In genomic region chr22:19976671-19977070, GRCh38 we compare ENCODE assay signal across 19 cellular contexts. TPM values are rescaled to one million over a fixed set of nuclear protein-coding genes. Genes with fewer than 3 reads are reported as not detected.
DNase-seq lines count a peak whose midpoint lies in the region; ATAC-seq, FAIRE-seq and TF ChIP-seq lines count a peak whose summit lies in the region.
"Had no signal": no experiment of that assay in that cellular context is flagged by ENCODE, and none has a peak within 500 bp of the region (broad histone marks: within the 10 kb centered on the region; RNA-seq: fewer than 3 reads in every experiment).

No MANE protein-coding gene starts in this region.

- no peak overlapping the region for H3K4me3 Mint-ChIP-seq in activated CD4-positive, alpha-beta T cell treated with anti-CD3 and anti-CD28 coated beads for 36 hours
- H3K4me3 Mint-ChIP-seq: CD14-positive monocyte; CD4-positive, alpha-beta memory T cell; IgD-negative memory B cell had no signal

- H2AFZ ChIP-seq in K562 (ENCODE audit: low read depth, low read length) (no peak overlapping the region), neuronal stem cell (ENCODE audit: low read length) (no peak overlapping the region)

- no peaks in the 10 kb centered on the region for H3K9me3 Mint-ChIP-seq in activated CD4-positive, alpha-beta T cell treated with anti-CD3 and anti-CD28 coated beads for 36 hours (ENCODE audit: low read depth)
- H3K9me3 Mint-ChIP-seq: CD14-positive monocyte; CD4-positive, alpha-beta memory T cell; H9; IgD-negative memory B cell had no signal

- H3K36me3 ChIP-seq in K562 (ENCODE audit: control insufficient read depth, insufficient read depth, low read length) (peaks cover 42% of the 10 kb centered on the region; the same call in 2 of the 3 replicates), neuronal stem cell (replicated peaks in 1 of 2; ENCODE audit: control insufficient read depth in 2 of 2, insufficient read depth in 2 of 2, low read length in 2 of 2) (peaks cover 58 to 91% of the 10 kb centered on the region in 2 donors)

- H3K4me3 ChIP-seq in K562 = no peak overlapping the region
- no peak overlapping the region for H3K4me3 ChIP-seq in neuronal stem cell (ENCODE audit: low read length in 2 of 2)
- H3K4me3 ChIP-seq: A549, GM12878 had no signal

- H3K14ac ChIP-seq in neuronal stem cell (ENCODE audit: low read length) = no peak overlapping the region

- H3K27ac Mint-ChIP-seq in activated CD4-positive, alpha-beta T cell treated with anti-CD3 and anti-CD28 coated beads for 36 hours = peak overlapping the region; percentile 17
- H3K27ac Mint-ChIP-seq: IgD-negative memory B cell had no signal

- peak overlapping the region; percentile 68 for H3K23ac ChIP-seq in neuronal stem cell (ENCODE audit: low read depth, low read length, poor library complexity)

- H4K8ac ChIP-seq in neuronal stem cell (ENCODE audit: low read depth, low read length) = no peak overlapping the region

- H3K79me2 ChIP-seq in K562 (ENCODE audit: control insufficient read depth, insufficient read depth, low read length) = no peaks in the 10 kb centered on the region

- intact Hi-C loops in activated CD4-positive, alpha-beta T cell treated with anti-CD3 and anti-CD28 coated beads for 36 hours (cut with DNase I, micrococcal nuclease) = loop anchor here in 1 of 2 experiments (10.0 kb wide), 1 partner anchor 318 kb away; no protein-coding TSS in a partner anchor
- intact Hi-C loops in K562 (cut with micrococcal nuclease) = loop anchor here (10.0 kb wide), 2 partner anchors 258 to 318 kb away; no protein-coding TSS in a partner anchor

- peak overlapping the region; percentile 4 for H2BK15ac ChIP-seq in neuronal stem cell (ENCODE audit: low read length)

- no peaks in the 10 kb centered on the region for H3K27me3 Mint-ChIP-seq in activated CD4-positive, alpha-beta T cell treated with anti-CD3 and anti-CD28 coated beads for 36 hours
- H3K27me3 Mint-ChIP-seq: CD4-positive, alpha-beta memory T cell; IgD-negative memory B cell had no signal

- H3K4me1 Mint-ChIP-seq in activated CD4-positive, alpha-beta T cell treated with anti-CD3 and anti-CD28 coated beads for 36 hours = peaks cover 6% of the 10 kb centered on the region

- H3K9me3 ChIP-seq in K562 (replicated peaks; ENCODE audit: control insufficient read depth, insufficient read depth, low read depth, low read length) (no peaks in the 10 kb centered on the region), neuronal stem cell (replicated peaks in 1 of 2; ENCODE audit: control insufficient read depth in 2 of 2, insufficient read depth in 1 of 2, low read depth in 1 of 2, low read length in 2 of 2) (no peaks in the 10 kb centered on the region)
- H3K9me3 ChIP-seq: A549 had no signal

- no peak overlapping the region for H2BK12ac ChIP-seq in neuronal stem cell (ENCODE audit: low read length)

- no peak overlapping the region for H2BK5ac ChIP-seq in neuronal stem cell (ENCODE audit: low read length)

- WGBS in K562 (ENCODE audit: insufficient coverage, low coverage, missing lambda C conversion rate) = 79% methylated on average over 3 of the region's 3 CpGs
- no CpG with 5 or more reads among the region's 3 CpGs for WGBS in neuronal stem cell (ENCODE audit: extremely low coverage in 2 of 2, insufficient read length in 2 of 2, insufficient replicate concordance in 1 of 2), 2 donors

- peaks cover 1% of the 10 kb centered on the region for H3K36me3 Mint-ChIP-seq in activated CD4-positive, alpha-beta T cell treated with anti-CD3 and anti-CD28 coated beads for 36 hours (ENCODE audit: low read depth)
- H3K36me3 Mint-ChIP-seq: CD14-positive monocyte; CD4-positive, alpha-beta memory T cell had no signal

- no TSS peak for BruUV-seq in K562 (replicated peaks; lab: Mats Ljungman, UMichigan)

- H2BK120ac ChIP-seq in neuronal stem cell (ENCODE audit: low read depth, low read length) = no peak overlapping the region

- no peak overlapping the region for H3K27ac ChIP-seq in K562 (ENCODE audit: extremely low read depth, low read depth, low read length)
- no peak overlapping the region for H3K27ac ChIP-seq in neuronal stem cell (replicated peaks; ENCODE audit: low read length)
- H3K27ac ChIP-seq: A549 had no signal

- TF ChIP-seq EP300 in K562 (IDR thresholded peaks at IDR 0.05; ENCODE audit: low read length) = no peak

- no peak for TF ChIP-seq RAD21 in K562 (CRISPR knock-in tag; conservative IDR thresholded peaks at IDR 0.05 in 1 of 2, IDR thresholded peaks at IDR 0.05 in 1 of 2)

- peaks cover 3% of the 10 kb centered on the region for H3K79me1 ChIP-seq in neuronal stem cell (ENCODE audit: low read depth, low read length)

- H3K4me2 ChIP-seq in K562 (ENCODE audit: insufficient read depth, low read length) = no peak overlapping the region
- no peak overlapping the region for H3K4me2 ChIP-seq in neuronal stem cell (ENCODE audit: insufficient read depth, low read length, poor library complexity, severe bottlenecking)
- H3K4me2 ChIP-seq: A549 had no signal

- H3K27me3 ChIP-seq in K562 (ENCODE audit: control insufficient read depth in 2 of 2, insufficient read depth in 2 of 2, low read length in 2 of 2) (no peaks in the 10 kb centered on the region), neuronal stem cell (ENCODE audit: control insufficient read depth in 3 of 3, insufficient read depth in 3 of 3, low read depth in 1 of 3, low read length in 3 of 3) (no peaks in the 10 kb centered on the region)

- no peak for FAIRE-seq in K562 (lab: Jason Lieb, UNC)
- FAIRE-seq: A549, GM12878, HepG2 had no signal

- CTCF ChIA-PET in activated CD4-positive, alpha-beta T cell treated with anti-CD3 and anti-CD28 coated beads for 36 hours (lab: Charles Lee) = no interaction called here
- CTCF ChIA-PET in K562 (lab: Yijun Ruan, JAX; ENCODE audit: low intra/inter-chr PET ratio) = no interaction called here
- CTCF ChIA-PET in HEK293T (lab: Yijun Ruan, JAX) = no interaction called here

- H3K4me1 ChIP-seq in K562 (replicated peaks in 1 of 2; ENCODE audit: control insufficient read depth in 2 of 2, insufficient read depth in 2 of 2, low read length in 2 of 2) = peaks cover 18 to 86% of the 10 kb centered on the region in 2 experiments
- H3K4me1 ChIP-seq in neuronal stem cell (ENCODE audit: control insufficient read depth in 2 of 2, insufficient read depth in 1 of 2, low read depth in 1 of 2, low read length in 2 of 2) = peaks cover 12 to 17% of the 10 kb centered on the region in 2 donors

- H2AK5ac ChIP-seq in neuronal stem cell (ENCODE audit: low read depth, low read length) = no peak overlapping the region

- TF ChIP-seq POLR2A in K562 (conservative IDR thresholded peaks at IDR 0.05) = no peak

- DNase-seq in activated CD4-positive, alpha-beta T cell treated with anti-CD3 and anti-CD28 coated beads for 36 hours = no peak
- no peak for DNase-seq in activated CD4-positive, alpha-beta T cell treated with anti-CD3 and anti-CD28 coated beads for 1 hour
- DNase-seq in K562 (ENCODE audit: extremely low read depth in 1 of 4, low spot score in 3 of 4) = no peak
- DNase-seq in neuronal stem cell (ENCODE audit: low spot score) = no peak
- DNase-seq in HEK293T (ENCODE audit: extremely low spot score) = no peak
- no peak for DNase-seq in middle frontal gyrus (ENCODE audit: extremely low spot score, low spot score)
- DNase-seq: AML-193; CD4-positive, alpha-beta memory T cell; DMS153; DMS79 treated with DMSO at 0.1 percent for 48 hours; GOT3; H9; KG1 had no signal

- TF ChIP-seq CTCF in K562 (IDR thresholded peaks at IDR 0.05 in 2 of 3, conservative IDR thresholded peaks at IDR 0.05 in 1 of 3; ENCODE audit: insufficient read depth in 2 of 3, low read depth in 1 of 3, low read length in 3 of 3) = no peak

- POLR2A ChIA-PET in activated CD4-positive, alpha-beta T cell treated with anti-CD3 and anti-CD28 coated beads for 36 hours (lab: Charles Lee) = no interaction called here
- POLR2A ChIA-PET in K562 (lab: Yijun Ruan, JAX) = interaction anchor here (1.0 to 2.2 kb wide), 3 partner anchors 12 to 94 kb away, joined by 4 to 10 read pairs (median 4); no protein-coding TSS in a partner anchor
- POLR2A ChIA-PET in HEK293T (lab: Yijun Ruan, JAX) = no interaction called here

- no peak for ATAC-seq in activated CD4-positive, alpha-beta T cell treated with anti-CD3 and anti-CD28 coated beads for 36 hours
- ATAC-seq in K562 (no peak), HG02610 (IDR thresholded peaks at IDR 0.05; ENCODE audit: unreplicated experiment) (no peak)
- ATAC-seq: A549, GM12878, HepG2 had no signal

- no peak overlapping the region for H3K4ac ChIP-seq in neuronal stem cell (ENCODE audit: low read length)

- in situ Hi-C loops in K562 (cut with MboI) = no loop called here

- no peak overlapping the region for H4K91ac ChIP-seq in neuronal stem cell (ENCODE audit: low read depth, low read length, poor library complexity)

- H3K9me1 ChIP-seq in K562 (ENCODE audit: control insufficient read depth, insufficient read depth, low read length) = peaks cover 25% of the 10 kb centered on the region

- no peak overlapping the region for H3K9ac ChIP-seq in K562 (ENCODE audit: insufficient read depth in 1 of 2, low read depth in 2 of 2, low read length in 2 of 2)
- H3K9ac ChIP-seq in neuronal stem cell (ENCODE audit: low read depth, low read length, poor library complexity) = no peak overlapping the region

- no peak overlapping the region for H3K18ac ChIP-seq in neuronal stem cell (ENCODE audit: low read length)

- H4K20me1 ChIP-seq in K562 (replicated peaks; ENCODE audit: control insufficient read depth, insufficient read depth, low read length) = peaks cover 23% of the 10 kb centered on the region

RNA-seq across cellular contexts. Expression of gene TXNRD2, which starts 35.1 kb away (rescaled TPM):
- 10 to 100 TPM; 24.1 to 25.3 TPM for total RNA-seq in activated CD4-positive, alpha-beta T cell treated with anti-CD3 and anti-CD28 coated beads for 36 hours
- 156 and 367 TPM in 2 replicates for total RNA-seq in K562 (2011; cell fraction: chromatin; rRNA removed; ENCODE audit: low replicate concordance)
- 176 and 216 TPM in 2 replicates for total RNA-seq in K562 (2011; cell fraction: nucleolus; rRNA removed)
- 160 and 165 TPM in 2 replicates for total RNA-seq in K562 (2011; cell fraction: nucleoplasm; rRNA removed)
- total RNA-seq in K562 (2014; rRNA removed) (49.4 and 60.7 TPM in 2 replicates), K562 (2014; rRNA removed; fragmentation: Illumina TruSeq; extraction: Trizol) (25.1 and 32.6 TPM in 2 replicates), K562 (2015; rRNA removed; fragmentation: Illumina TruSeq; extraction: Trizol) (45.9 and 50.4 TPM in 2 replicates), K562 (2021) (78.2 and 80.2 TPM in 2 replicates)
- polyA plus RNA-seq in K562 (2011; rRNA removed) (50.2 and 93.6 TPM in 2 replicates), K562 (2014; fragmentation: Illumina TruSeq; extraction: Trizol) (45.0 and 66.1 TPM in 2 replicates), K562 (2014; fragmentation: Nextera tagmentation; extraction: Ambion mirVana) (1 to 10 TPM; 3.3 to 4.4 TPM), K562 (2014; rRNA removed) (52.5 and 57.0 TPM in 2 replicates)
- polyA plus RNA-seq in K562 (2011; cell fraction: cytosol; rRNA removed) = 84.2 and 98.0 TPM in 2 replicates
- polyA plus RNA-seq in K562 (2011; cell fraction: nucleus; rRNA removed) = 148 and 181 TPM in 2 replicates
- polyA plus RNA-seq in K562 (2012) = 83.1 and 83.5 TPM in 2 replicates
- 44.4 and 47.5 TPM in 2 replicates for polyA minus RNA-seq in K562 (2011; rRNA and poly(A)+ RNA removed)
- 55.3 and 75.6 TPM in 2 replicates for polyA minus RNA-seq in K562 (2011; cell fraction: cytosol; rRNA and poly(A)+ RNA removed)
- 57.4 and 103 TPM in 2 replicates for polyA minus RNA-seq in K562 (2011; cell fraction: nucleus; rRNA and poly(A)+ RNA removed)
- 16.7 TPM for polyA plus RNA-seq in neuronal stem cell (2013, experiment 1 of 2)
- 17.7 TPM for polyA plus RNA-seq in neuronal stem cell (2013, experiment 2 of 2)

RNA-seq across cellular contexts. Expression of gene COMT, which starts 35.1 kb away (rescaled TPM):
- total RNA-seq in activated CD4-positive, alpha-beta T cell treated with anti-CD3 and anti-CD28 coated beads for 36 hours = 10 to 100 TPM; 63.5 to 78.5 TPM
- 125 and 360 TPM in 2 replicates for total RNA-seq in K562 (2011; cell fraction: chromatin; rRNA removed; ENCODE audit: low replicate concordance)
- total RNA-seq in K562 (2011; cell fraction: nucleolus; rRNA removed) = 500 and 649 TPM in 2 replicates
- 301 and 358 TPM in 2 replicates for total RNA-seq in K562 (2011; cell fraction: nucleoplasm; rRNA removed)
- 334 and 497 TPM in 2 replicates for total RNA-seq in K562 (2014; rRNA removed)
- 29.4 and 46.3 TPM in 2 replicates for total RNA-seq in K562 (2014; rRNA removed; fragmentation: Illumina TruSeq; extraction: Trizol)
- 155 and 156 TPM in 2 replicates for total RNA-seq in K562 (2015; rRNA removed; fragmentation: Illumina TruSeq; extraction: Trizol)
- 348 and 351 TPM in 2 replicates for total RNA-seq in K562 (2021)
- polyA plus RNA-seq in K562 (2011; rRNA removed) = 185 and 498 TPM in 2 replicates
- polyA plus RNA-seq in K562 (2011; cell fraction: cytosol; rRNA removed) = 652 and 657 TPM in 2 replicates
- polyA plus RNA-seq in K562 (2011; cell fraction: nucleus; rRNA removed) = 321 and 432 TPM in 2 replicates
- polyA plus RNA-seq in K562 (2012) = 279 and 699 TPM in 2 replicates
- polyA plus RNA-seq in K562 (2014; fragmentation: Illumina TruSeq; extraction: Trizol) = 108 and 305 TPM in 2 replicates
- 10 to 100 TPM; 12.5 to 39.6 TPM for polyA plus RNA-seq in K562 (2014; fragmentation: Nextera tagmentation; extraction: Ambion mirVana)
- 263 and 317 TPM in 2 replicates for polyA plus RNA-seq in K562 (2014; rRNA removed)
- polyA minus RNA-seq in K562 (2011; rRNA and poly(A)+ RNA removed) = 92.9 and 123 TPM in 2 replicates
- 148 and 344 TPM in 2 replicates for polyA minus RNA-seq in K562 (2011; cell fraction: cytosol; rRNA and poly(A)+ RNA removed)
- 63.8 and 154 TPM in 2 replicates for polyA minus RNA-seq in K562 (2011; cell fraction: nucleus; rRNA and poly(A)+ RNA removed)
- polyA plus RNA-seq in neuronal stem cell (2013, experiment 1 of 2) = 7.3 TPM
- 6.4 TPM for polyA plus RNA-seq in neuronal stem cell (2013, experiment 2 of 2)

RNA-seq across cellular contexts. Expression of gene ARVCF, which starts 40.0 kb away (rescaled TPM):
- 1 to 10 TPM; 1.3 to 2.1 TPM for total RNA-seq in activated CD4-positive, alpha-beta T cell treated with anti-CD3 and anti-CD28 coated beads for 36 hours
- 114 and 328 TPM in 2 replicates for total RNA-seq in K562 (2011; cell fraction: chromatin; rRNA removed; ENCODE audit: low replicate concordance)
- total RNA-seq in K562 (2011; cell fraction: nucleolus; rRNA removed) = 214 and 270 TPM in 2 replicates
- total RNA-seq in K562 (2011; cell fraction: nucleoplasm; rRNA removed) = 106 and 131 TPM in 2 replicates
- total RNA-seq in K562 (2014; rRNA removed) = 49.3 and 54.2 TPM in 2 replicates
- 2.2 and 4.5 TPM in 2 replicates for total RNA-seq in K562 (2014; rRNA removed; fragmentation: Illumina TruSeq; extraction: Trizol)
- total RNA-seq in K562 (2015; rRNA removed; fragmentation: Illumina TruSeq; extraction: Trizol) = 13.3 and 15.6 TPM in 2 replicates
- total RNA-seq in K562 (2021) = 46.5 and 50.6 TPM in 2 replicates
- polyA plus RNA-seq in K562 (2011; rRNA removed) = 35.2 and 71.6 TPM in 2 replicates
- polyA plus RNA-seq in K562 (2011; cell fraction: cytosol; rRNA removed) = 134 and 673 TPM in 2 replicates
- polyA plus RNA-seq in K562 (2011; cell fraction: nucleus; rRNA removed) = 407 and 424 TPM in 2 replicates
- 30.0 and 31.2 TPM in 2 replicates for polyA plus RNA-seq in K562 (2012)
- polyA plus RNA-seq in K562 (2014; fragmentation: Illumina TruSeq; extraction: Trizol) = 8.0 and 15.9 TPM in 2 replicates
- polyA plus RNA-seq in K562 (2014; fragmentation: Nextera tagmentation; extraction: Ambion mirVana) = under 1 TPM; 0.03 to 0.17 TPM
- polyA plus RNA-seq in K562 (2014; rRNA removed) = 42.5 and 97.4 TPM in 2 replicates
- 15.1 and 15.6 TPM in 2 replicates for polyA minus RNA-seq in K562 (2011; rRNA and poly(A)+ RNA removed)
- 24.6 and 52.4 TPM in 2 replicates for polyA minus RNA-seq in K562 (2011; cell fraction: cytosol; rRNA and poly(A)+ RNA removed)
- 96.8 and 145 TPM in 2 replicates for polyA minus RNA-seq in K562 (2011; cell fraction: nucleus; rRNA and poly(A)+ RNA removed)
- 35.3 TPM for polyA plus RNA-seq in neuronal stem cell (2013, experiment 1 of 2)
- 32.4 TPM for polyA plus RNA-seq in neuronal stem cell (2013, experiment 2 of 2)

RNA-seq across cellular contexts. Expression of gene TANGO2, which starts 44.2 kb away (rescaled TPM):
- total RNA-seq in activated CD4-positive, alpha-beta T cell treated with anti-CD3 and anti-CD28 coated beads for 36 hours = 10 to 100 TPM; 20.3 to 22.8 TPM
- 160 and 395 TPM in 2 replicates for total RNA-seq in K562 (2011; cell fraction: chromatin; rRNA removed; ENCODE audit: low replicate concordance)
- 227 and 229 TPM in 2 replicates for total RNA-seq in K562 (2011; cell fraction: nucleolus; rRNA removed)
- 196 and 211 TPM in 2 replicates for total RNA-seq in K562 (2011; cell fraction: nucleoplasm; rRNA removed)
- total RNA-seq in K562 (2014; rRNA removed) (70.1 and 95.8 TPM in 2 replicates), K562 (2014; rRNA removed; fragmentation: Illumina TruSeq; extraction: Trizol) (36.1 and 45.9 TPM in 2 replicates), K562 (2015; rRNA removed; fragmentation: Illumina TruSeq; extraction: Trizol) (55.8 and 57.2 TPM in 2 replicates), K562 (2021) (94.1 and 97.3 TPM in 2 replicates)
- polyA plus RNA-seq in K562 (2011; rRNA removed) (94.9 and 115 TPM in 2 replicates), K562 (2014; fragmentation: Illumina TruSeq; extraction: Trizol) (88.3 and 89.4 TPM in 2 replicates), K562 (2014; fragmentation: Nextera tagmentation; extraction: Ambion mirVana) (10 to 100 TPM; 15.5 to 17.5 TPM), K562 (2014; rRNA removed) (89.6 and 92.5 TPM in 2 replicates)
- 157 and 209 TPM in 2 replicates for polyA plus RNA-seq in K562 (2011; cell fraction: cytosol; rRNA removed)
- 157 and 195 TPM in 2 replicates for polyA plus RNA-seq in K562 (2011; cell fraction: nucleus; rRNA removed)
- 68.2 and 73.0 TPM in 2 replicates for polyA plus RNA-seq in K562 (2012)
- 130 and 186 TPM in 2 replicates for polyA minus RNA-seq in K562 (2011; rRNA and poly(A)+ RNA removed)
- 73.2 and 76.1 TPM in 2 replicates for polyA minus RNA-seq in K562 (2011; cell fraction: cytosol; rRNA and poly(A)+ RNA removed)
- 63.1 and 85.0 TPM in 2 replicates for polyA minus RNA-seq in K562 (2011; cell fraction: nucleus; rRNA and poly(A)+ RNA removed)
- 4.9 TPM for polyA plus RNA-seq in neuronal stem cell (2013, experiment 1 of 2)
- 4.2 TPM for polyA plus RNA-seq in neuronal stem cell (2013, experiment 2 of 2)
